ENCODE assay signal across 28 cellular contexts in genomic region chr10:1476106-1476803, GRCh38.
DNase-seq lines count a peak whose midpoint lies in the region; TF ChIP-seq lines count a peak whose summit lies in the region.
"Had no signal": no experiment of that assay in that cellular context is flagged by ENCODE, and none has a peak within 500 bp of the region (broad histone marks: within the 10 kb centered on the region; RNA-seq: fewer than 3 reads in every experiment).

No MANE protein-coding gene starts in this region.

- no peaks in the 10 kb centered on the region for H4K20me1 ChIP-seq in OCI-LY1 (ENCODE audit: insufficient read depth, low read length)

- H3K9me3 Mint-ChIP-seq in glutamatergic neuron (ENCODE audit: unreplicated experiment) (peaks cover 10% of the 10 kb centered on the region), type B pancreatic cell (peaks cover 12% of the 10 kb centered on the region)
- H3K9me3 Mint-ChIP-seq: natural killer cell treated with Interleukin-12 subunit alpha and Interleukin-12 subunit beta and Interleukin-15 and Interleukin-18, amount 100 ng/mL, for 72 hours; stimulated activated naive CD8-positive, alpha-beta T cell treated with anti-CD3 and anti-CD28 coated beads, Interleukin-15, Interleukin-2, amounts not matched to agents 100 ng/mL and 50 ng/mL, for 24 hours had no signal

- H3K4me1 ChIP-seq in OCI-LY1 (ENCODE audit: insufficient read depth, low read length, severe bottlenecking): peaks cover 59% of the 10 kb centered on the region
- H3K4me1 ChIP-seq: Caco-2, heart left ventricle, left lung, thyroid gland had no signal

- H3K36me3 Mint-ChIP-seq in glutamatergic neuron (ENCODE audit: unreplicated experiment) (peaks cover 14% of the 10 kb centered on the region), type B pancreatic cell (peaks cover 6% of the 10 kb centered on the region)
- H3K36me3 Mint-ChIP-seq: natural killer cell treated with Interleukin-12 subunit alpha and Interleukin-12 subunit beta and Interleukin-15 and Interleukin-18, amount 100 ng/mL, for 72 hours had no signal

- H3K9ac ChIP-seq in OCI-LY1 (ENCODE audit: low read length): peak overlapping the region; percentile 72

- H3K27me3 ChIP-seq in OCI-LY1 (ENCODE audit: insufficient read depth, low read length): no peaks in the 10 kb centered on the region
- H3K27me3 ChIP-seq: thyroid gland had no signal

- peak overlapping the region; percentile 61 for H3K4me2 ChIP-seq in OCI-LY1 (ENCODE audit: low read length)
- H3K4me2 ChIP-seq: PC-9, smooth muscle cell had no signal

- H3K9me3 ChIP-seq in OCI-LY1 (ENCODE audit: low read length): 0 out of 2 replicates have a peak, but pooled peaks cover 5% of the 10 kb centered on the region
- H3K9me3 ChIP-seq: heart left ventricle, left lung, thyroid gland had no signal

- H3K27ac Mint-ChIP-seq in glutamatergic neuron (ENCODE audit: unreplicated experiment) (peak overlapping the region; percentile 54), type B pancreatic cell (peak overlapping the region; percentile 29)
- H3K27ac Mint-ChIP-seq: B cell; dendritic cell treated with granulocyte-macrophage colony-stimulating factor and Interleukin-4, amounts not matched to agents 40 ng/mL and 50 ng/mL, for 4 days; natural killer cell treated with Interleukin-12 subunit alpha and Interleukin-12 subunit beta and Interleukin-15 and Interleukin-18, amount 100 ng/mL, for 72 hours; stimulated activated naive CD8-positive, alpha-beta T cell treated with anti-CD3 and anti-CD28 coated beads, Interleukin-15, Interleukin-2, amounts not matched to agents 100 ng/mL and 50 ng/mL, for 24 hours had no signal

- H3K4me3 Mint-ChIP-seq in glutamatergic neuron (ENCODE audit: unreplicated experiment) (no peak overlapping the region), type B pancreatic cell (no peak overlapping the region)
- H3K4me3 Mint-ChIP-seq: B cell; dendritic cell treated with granulocyte-macrophage colony-stimulating factor and Interleukin-4, amounts not matched to agents 40 ng/mL and 50 ng/mL, for 4 days; natural killer cell treated with Interleukin-12 subunit alpha and Interleukin-12 subunit beta and Interleukin-15 and Interleukin-18, amount 100 ng/mL, for 72 hours; stimulated activated naive CD8-positive, alpha-beta T cell treated with anti-CD3 and anti-CD28 coated beads, Interleukin-15, Interleukin-2, amounts not matched to agents 100 ng/mL and 50 ng/mL, for 24 hours had no signal

- H3K4me1 Mint-ChIP-seq in glutamatergic neuron (ENCODE audit: low read depth, unreplicated experiment) (peaks cover 6% of the 10 kb centered on the region), type B pancreatic cell (ENCODE audit: unreplicated experiment) (peaks cover 28% of the 10 kb centered on the region)

- 0 out of 2 replicates have a peak, but pooled peaks cover 5% of the 10 kb centered on the region for H3F3A ChIP-seq in OCI-LY1 (ENCODE audit: insufficient read depth, low read length)

- H3K27me3 Mint-ChIP-seq in glutamatergic neuron (ENCODE audit: unreplicated experiment): peaks cover 13% of the 10 kb centered on the region
- H3K27me3 Mint-ChIP-seq in type B pancreatic cell: peaks cover 25% of the 10 kb centered on the region
- H3K27me3 Mint-ChIP-seq: dendritic cell treated with granulocyte-macrophage colony-stimulating factor and Interleukin-4, amounts not matched to agents 40 ng/mL and 50 ng/mL, for 4 days had no signal

- H3K79me2 ChIP-seq in OCI-LY1 (ENCODE audit: insufficient read depth, low read length): no peaks in the 10 kb centered on the region

- 0 out of 2 replicates have a peak overlapping the region, but pooled peaks have one; percentile 25 for H2AFZ ChIP-seq in OCI-LY1 (ENCODE audit: low read length)
- H2AFZ ChIP-seq: PC-9 had no signal

- DNase-seq in NCI-H1092 treated with DMSO at 0.1 percent for 48 hours (lab: John Stamatoyannopoulos, UW) (peak; percentile 20), NCI-H1092 (lab: John Stamatoyannopoulos, UW) (no peak), glutamatergic neuron (no peak), type B pancreatic cell (ENCODE audit: extremely low spot score, unreplicated experiment) (no peak), DMS153 (lab: John Stamatoyannopoulos, UW) (no peak), mesenteric fat pad (ENCODE audit: low spot score) (no peak)
- no peak for DNase-seq in stimulated activated CD4-positive, alpha-beta T cell treated with anti-CD3 and anti-CD28 coated beads, Interleukin-4, amount 100 ng/mL, for 1 hour
- DNase-seq: 8988T; activated CD4-positive, alpha-beta T cell treated with anti-CD3 and anti-CD28 coated beads for 48 hours; activated naive CD4-positive, alpha-beta T cell treated with anti-CD3 and anti-CD28 coated beads, Interleukin-2, amount 50 U/mL, for 16 hours; Caco-2; EL; GOT3; heart left ventricle; NCI-H1436; NCI-H82; PC-9; SIG-M5; stimulated activated CD4-positive, alpha-beta T cell treated with anti-CD3 and anti-CD28 coated beads, Interleukin-2, amount 100 ng/mL, for 48 hours; T-helper 1 cell; thyroid gland had no signal

- TF ChIP-seq CTCF in OCI-LY1 (IDR thresholded peaks at IDR 0.05; ENCODE audit: low read length) (no peak; the same call in 1 of the 2 replicates), glutamatergic neuron (IDR thresholded peaks at IDR 0.05; ENCODE audit: partially characterized antibody, unreplicated experiment) (no peak), type B pancreatic cell (conservative IDR thresholded peaks at IDR 0.05) (no peak)

- H3K4me3 ChIP-seq in OCI-LY1 (ENCODE audit: low read depth, low read length, poor library complexity, severe bottlenecking): peak overlapping the region; percentile 37
- H3K4me3 ChIP-seq: heart left ventricle, left lung, PC-9, smooth muscle cell, thyroid gland had no signal

- H3K36me3 ChIP-seq in OCI-LY1 (ENCODE audit: insufficient read depth, low read length): peaks cover 11% of the 10 kb centered on the region
- H3K36me3 ChIP-seq: heart left ventricle, left lung, thyroid gland had no signal

- H3K9me2 ChIP-seq in OCI-LY1 (ENCODE audit: low read depth, low read length): no peaks in the 10 kb centered on the region

- H3K27ac ChIP-seq in OCI-LY1 (ENCODE audit: low read depth, low read length, poor library complexity, severe bottlenecking): peak overlapping the region; percentile 98
- H3K27ac ChIP-seq: heart left ventricle, left lung, PC-9, thyroid gland had no signal
